8 cellular contexts compared by ENCODE assay signal in genomic region chr2:86105969-86106945, GRCh38. TPM values are rescaled to one million over a fixed set of nuclear protein-coding genes. Genes with fewer than 3 reads are reported as not detected.
DNase-seq lines count a peak whose midpoint lies in the region; ATAC-seq lines count a peak whose summit lies in the region.

TSS of gene PTCD3 (plus strand) at chr2:86106235. CDS start at chr2:86106248, 13 bp downstream.

- H3K9me3 Mint-ChIP-seq in dendritic cell treated with granulocyte-macrophage colony-stimulating factor and Interleukin-4, amounts not matched to agents 40 ng/mL and 50 ng/mL, for 4 days = no peaks in the 10 kb centered on the region

- ATAC-seq in GM19351 (IDR thresholded peaks at IDR 0.05; ENCODE audit: unreplicated experiment) (peak; percentile 80), HG03521 (IDR thresholded peaks at IDR 0.05; ENCODE audit: unreplicated experiment) (peak; percentile 92), left lobe of liver (peak; percentile 93)

- no peaks in the 10 kb centered on the region for H3K27me3 Mint-ChIP-seq in dendritic cell treated with granulocyte-macrophage colony-stimulating factor and Interleukin-4, amounts not matched to agents 40 ng/mL and 50 ng/mL, for 4 days

- H3K9ac ChIP-seq in BLaER1 treated with 17β-estradiol and CSF1 and Interleukin-3, amounts not matched to agents 10 nM and 100 nM = peak within 1 kb of the TSS; percentile 88 to 96 (median 91)

- peak within 1 kb of the TSS; percentile 98 for H3K27ac Mint-ChIP-seq in dendritic cell treated with granulocyte-macrophage colony-stimulating factor and Interleukin-4, amounts not matched to agents 40 ng/mL and 50 ng/mL, for 4 days

- peaks cover 0 to 87% (median 66%) of the 10 kb centered on the region in 11 experiments; a peak in 19 of 22 replicates for H4K20me1 ChIP-seq in BLaER1 treated with 17β-estradiol and CSF1 and Interleukin-3, amounts not matched to agents 10 nM and 100 nM

- H3K4me2 ChIP-seq in BLaER1 treated with 17β-estradiol and CSF1 and Interleukin-3, amounts not matched to agents 10 nM and 100 nM = peak within 1 kb of the TSS; percentile 81 to 96 (median 89)

- no peaks in the 10 kb centered on the region for H3K9me3 ChIP-seq in BLaER1 treated with 17β-estradiol and CSF1 and Interleukin-3, amounts not matched to agents 10 nM and 100 nM (replicated peaks in 1 of 11)

- peaks cover 48% of the 10 kb centered on the region for H3K4me1 Mint-ChIP-seq in dendritic cell treated with granulocyte-macrophage colony-stimulating factor and Interleukin-4, amounts not matched to agents 40 ng/mL and 50 ng/mL, for 4 days (ENCODE audit: low read depth)

- intact Hi-C loops in dendritic cell treated with granulocyte-macrophage colony-stimulating factor and Interleukin-4, amounts not matched to agents 40 ng/mL and 50 ng/mL, for 4 days (cut with micrococcal nuclease) = loop anchor here (10.0 kb wide), 1 partner anchor 491 kb away; the partner anchor contains the start of genes C2orf68 and USP39

- peaks cover 67% of the 10 kb centered on the region for H3K36me3 Mint-ChIP-seq in dendritic cell treated with granulocyte-macrophage colony-stimulating factor and Interleukin-4, amounts not matched to agents 40 ng/mL and 50 ng/mL, for 4 days (ENCODE audit: low read depth)

- peak; percentile 86 for DNase-seq in NCI-H748 treated with DMSO at 0.1 percent for 48 hours (lab: John Stamatoyannopoulos, UW)
- peak; percentile 78 to 93 for DNase-seq in activated CD4-positive, alpha-beta T cell treated with anti-CD3 and anti-CD28 coated beads, Interleukin-2, amount 50 U/mL, for 24 hours (ENCODE audit: low read depth in 1 of 2, low spot score in 1 of 2)
- DNase-seq in left lobe of liver (ENCODE audit: low spot score) = peak; percentile 94
- peak; percentile 88 for DNase-seq in stimulated activated CD4-positive, alpha-beta T cell treated with anti-CD3 and anti-CD28 coated beads, Interleukin-2, amount 100 ng/mL, for 48 hours

- peaks cover 52 to 70% (median 67%) of the 10 kb centered on the region in 11 experiments for H3K36me3 ChIP-seq in BLaER1 treated with 17β-estradiol and CSF1 and Interleukin-3, amounts not matched to agents 10 nM and 100 nM

- H3K4me3 Mint-ChIP-seq in dendritic cell treated with granulocyte-macrophage colony-stimulating factor and Interleukin-4, amounts not matched to agents 40 ng/mL and 50 ng/mL, for 4 days = peak within 1 kb of the TSS; percentile 98

- H3K27ac ChIP-seq in BLaER1 treated with 17β-estradiol and CSF1 and Interleukin-3, amounts not matched to agents 10 nM and 100 nM = peak within 1 kb of the TSS; percentile 88 to 97 (median 93)

- H3K4me1 ChIP-seq in BLaER1 treated with 17β-estradiol and CSF1 and Interleukin-3, amounts not matched to agents 10 nM and 100 nM = peaks cover 27 to 39% (median 34%) of the 10 kb centered on the region in 10 experiments

- no peaks in the 10 kb centered on the region for H3K27me3 ChIP-seq in BLaER1 treated with 17β-estradiol and CSF1 and Interleukin-3, amounts not matched to agents 10 nM and 100 nM

- peak within 1 kb of the TSS; percentile 79 to 93 (median 84) for H3K4me3 ChIP-seq in BLaER1 treated with 17β-estradiol and CSF1 and Interleukin-3, amounts not matched to agents 10 nM and 100 nM

RNA-seq across cellular contexts. Expression of gene PTCD3, which starts in this region (rescaled TPM):
- total RNA-seq in left lobe of liver = 44.9 TPM

Comparison
In these comparisons a context has a peak if more than half of its experiments do, and no peak if none do; other contexts are left out.
1. Peak in every context shown above with its lines: DNase-seq, ATAC-seq, H3K4me3 ChIP-seq and H3K27ac ChIP-seq.